Comparison of ENCODE assay signal across 8 cellular contexts in the genomic region with DNA sequence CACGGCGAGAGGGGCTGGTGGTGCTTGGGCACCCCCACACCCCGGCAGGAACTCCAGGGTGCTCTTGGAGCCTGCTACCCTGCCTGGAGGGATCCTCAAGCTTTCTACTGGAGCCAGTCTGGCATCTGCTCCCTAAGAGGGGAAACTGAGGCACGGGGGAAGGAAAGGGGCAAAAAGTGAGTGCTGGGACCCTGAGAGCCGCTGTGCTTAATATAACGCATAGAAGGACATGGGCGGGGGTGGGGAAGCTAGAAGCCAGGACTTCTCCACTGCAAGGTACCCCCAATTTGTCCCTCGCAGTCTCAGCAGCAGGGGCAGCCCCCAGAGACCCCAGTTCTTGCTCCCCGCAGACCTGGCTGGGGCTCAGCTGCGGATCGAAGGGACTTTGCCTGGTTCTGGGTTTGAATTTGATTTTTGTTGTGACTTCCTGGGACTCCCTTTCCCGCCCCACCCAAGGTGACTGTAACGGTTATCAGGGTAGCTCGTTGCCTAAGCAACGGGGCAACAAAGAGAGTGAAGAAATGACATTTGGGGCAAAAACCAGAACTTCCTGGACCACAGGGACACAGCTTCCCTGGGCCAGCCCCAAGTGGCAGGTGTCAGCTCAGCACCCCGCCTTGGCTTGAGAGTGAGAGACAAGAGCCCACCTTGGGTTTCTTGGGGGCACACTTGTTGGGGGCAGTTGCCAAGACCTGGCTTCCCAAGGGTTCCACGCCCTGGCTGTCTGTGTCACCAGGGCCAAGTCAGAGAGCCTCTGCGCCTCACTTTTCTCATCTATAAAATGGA. TPM values are rescaled to one million over a fixed set of nuclear protein-coding genes. Genes with fewer than 3 reads are reported as not detected.
DNase-seq lines count a peak whose midpoint lies in the region; ATAC-seq lines count a peak whose summit lies in the region.

No MANE protein-coding gene starts in this region.

- DNase-seq in Daoy (ENCODE audit: low read depth) (peak; percentile 69), NT2/D1 (ENCODE audit: low read depth, low spot score) (no peak), activated T-helper 1 cell treated with Interleukin-2 at 50 U/mL for 16 hours (ENCODE audit: low read depth) (peak; percentile 49), germinal center (ENCODE audit: low spot score) (peak; percentile 61), sciatic nerve (ENCODE audit: low spot score) (no peak), NCI-H1417 (lab: John Stamatoyannopoulos, UW) (no peak), Ammon's horn (ENCODE audit: low spot score) (no peak)

- H3K27me3 ChIP-seq in NT2/D1 (ENCODE audit: insufficient read depth, insufficient read length) = no peaks in the 10 kb centered on the region

- H3K4me3 ChIP-seq in NT2/D1 (ENCODE audit: insufficient read length, low read depth) = peak overlapping the region; percentile 35

- ATAC-seq in sciatic nerve (peak; percentile 39), GM18498 (IDR thresholded peaks at IDR 0.05; ENCODE audit: unreplicated experiment) (no peak)

- peaks cover 13% of the 10 kb centered on the region for H3K4me1 ChIP-seq in NT2/D1 (ENCODE audit: insufficient read depth, insufficient read length)

- H3K9me3 ChIP-seq in NT2/D1 (ENCODE audit: insufficient read depth, low read length) = no peaks in the 10 kb centered on the region

- H3K9ac ChIP-seq in NT2/D1 (ENCODE audit: insufficient read length, low read depth) = peak overlapping the region; percentile 75

- H3K36me3 ChIP-seq in NT2/D1 (ENCODE audit: insufficient read depth, insufficient read length, low read length) = no peaks in the 10 kb centered on the region

- intact Hi-C loops in sciatic nerve (cut with DNase I) = no loop called here

RNA-seq across cellular contexts. Expression of gene ADGRE5, which starts 0.6 kb away (rescaled TPM):
- 19.3 and 22.6 TPM in 2 replicates for total RNA-seq in Daoy (2014; rRNA removed; shearing (Covaris generic))
- total RNA-seq in sciatic nerve = 38.7 TPM

RNA-seq across cellular contexts. Expression of gene DDX39A, which starts 37.3 kb away (rescaled TPM):
- 207 and 210 TPM in 2 replicates for total RNA-seq in Daoy (2014; rRNA removed; shearing (Covaris generic))
- 44.2 TPM for total RNA-seq in sciatic nerve

RNA-seq across cellular contexts. Expression of gene PKN1, which starts 51.2 kb away (rescaled TPM):
- 52.6 and 59.2 TPM in 2 replicates for total RNA-seq in Daoy (2014; rRNA removed; shearing (Covaris generic))
- 116 TPM for total RNA-seq in sciatic nerve

Comparison
In these comparisons a context has a peak if more than half of its experiments do, and no peak if none do; other contexts are left out.
1. DNase-seq: peak in Daoy (single experiment), activated T-helper 1 cell treated with Interleukin-2 at 50 U/mL for 16 hours (single experiment) and germinal center (single experiment); none in NT2/D1 (single experiment), sciatic nerve (single experiment), NCI-H1417 (0 of 3) and Ammon's horn (single experiment).